In the genomic region with DNA sequence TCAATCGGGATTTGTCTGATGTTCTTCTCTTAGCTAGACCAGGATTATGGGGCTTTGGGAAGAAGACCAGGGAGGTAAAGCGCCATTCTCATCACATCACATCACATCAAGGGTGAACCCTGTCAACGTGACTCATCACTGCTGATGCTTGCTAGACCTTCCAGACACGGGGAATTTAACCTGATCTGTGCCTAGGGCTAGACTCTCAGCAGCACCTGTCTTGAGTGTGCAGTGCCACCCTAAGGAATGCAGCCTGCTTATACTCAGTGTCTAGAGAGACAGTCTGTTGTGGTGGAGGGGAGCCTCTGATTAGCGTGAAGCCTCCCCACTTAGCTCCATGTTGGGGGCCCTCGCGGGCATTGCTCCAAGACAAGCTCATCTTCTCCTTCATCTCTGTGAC, we compare ENCODE assay signal across 21 cellular contexts.
DNase-seq lines count a peak whose midpoint lies in the region; ATAC-seq, FAIRE-seq and TF ChIP-seq lines count a peak whose summit lies in the region.
"Had no signal": no experiment of that assay in that cellular context is flagged by ENCODE, and none has a peak within 500 bp of the region (broad histone marks: within the 10 kb centered on the region; RNA-seq: fewer than 3 reads in every experiment).

No MANE protein-coding gene starts in this region.

- CTCF ChIA-PET in mammary epithelial cell (lab: Charles Lee; ENCODE audit: low non-redundant PET), result no interaction called here

- H4K20me1 ChIP-seq in mammary epithelial cell (ENCODE audit: insufficient read depth, low read length), result no peaks in the 10 kb centered on the region
- H4K20me1 ChIP-seq in neural progenitor cell (ENCODE audit: low read depth), result no peaks in the 10 kb centered on the region
- no peaks in the 10 kb centered on the region for H4K20me1 ChIP-seq in smooth muscle cell (ENCODE audit: low read depth)

- no TSS peak for BruUV-seq in mammary epithelial cell (replicated peaks; lab: Mats Ljungman, UMichigan)

- no peak overlapping the region for H3K4me3 ChIP-seq in mammary epithelial cell (replicated peaks in 1 of 3; ENCODE audit: insufficient read depth in 1 of 3, low read depth in 2 of 3, low read length in 3 of 3)
- no peak overlapping the region for H3K4me3 ChIP-seq in neural progenitor cell
- H3K4me3 ChIP-seq in smooth muscle cell, result no peak overlapping the region

- no peaks in the 10 kb centered on the region for H3K79me2 ChIP-seq in mammary epithelial cell (ENCODE audit: insufficient read depth, low read length)
- no peaks in the 10 kb centered on the region for H3K79me2 ChIP-seq in neural progenitor cell (ENCODE audit: low read depth)
- no peaks in the 10 kb centered on the region for H3K79me2 ChIP-seq in smooth muscle cell (ENCODE audit: low read depth)

- H3K27me3 ChIP-seq in mammary epithelial cell (ENCODE audit: insufficient read depth, low read length) (no peaks in the 10 kb centered on the region), foreskin keratinocyte (no peaks in the 10 kb centered on the region), neural progenitor cell (no peaks in the 10 kb centered on the region), smooth muscle cell (ENCODE audit: low read depth) (no peaks in the 10 kb centered on the region)

- peaks cover 3% of the 10 kb centered on the region for H3K27me3 Mint-ChIP-seq in neural progenitor cell (ENCODE audit: insufficient read depth, low read depth)

- WGBS in mammary epithelial cell (ENCODE audit: low coverage, missing lambda C conversion rate), result 70% methylated on average over 7 of the region's 7 CpGs
- 77% methylated on average over 7 of the region's 7 CpGs for WGBS in smooth muscle cell (ENCODE audit: low lambda C conversion rate)

- intact Hi-C loops in mammary epithelial cell (cut with micrococcal nuclease), result loop anchor here (10.0 kb wide), 1 partner anchor 699 kb away; a partner anchor contains a TSS

- FAIRE-seq in HTR-8/SVneo (lab: Jason Lieb, UNC), result peak; percentile 60
- FAIRE-seq: A204.1, GM12892, GM19239, H54 had no signal

- peaks cover 1% of the 10 kb centered on the region for H3K9me3 Mint-ChIP-seq in neural progenitor cell
- H3K9me3 Mint-ChIP-seq: CD4-positive, alpha-beta T cell had no signal

- H3K27ac ChIP-seq in mammary epithelial cell (ENCODE audit: insufficient read depth, low read depth, low read length) (no peak overlapping the region), foreskin keratinocyte (no peak overlapping the region), neural progenitor cell (no peak overlapping the region), smooth muscle cell (ENCODE audit: low read depth) (no peak overlapping the region)
- H3K27ac ChIP-seq: HL-60 had no signal

- H3K36me3 ChIP-seq in mammary epithelial cell (ENCODE audit: insufficient read depth, low read length) (no peaks in the 10 kb centered on the region), neural progenitor cell (no peaks in the 10 kb centered on the region), smooth muscle cell (ENCODE audit: low read depth) (no peaks in the 10 kb centered on the region)

- no peak overlapping the region for H2AFZ ChIP-seq in mammary epithelial cell (ENCODE audit: low read depth, low read length)
- no peak overlapping the region for H2AFZ ChIP-seq in neural progenitor cell (replicated peaks)
- H2AFZ ChIP-seq in smooth muscle cell (ENCODE audit: low read depth), result no peak overlapping the region

- peaks cover 28% of the 10 kb centered on the region for H3K4me1 Mint-ChIP-seq in neural progenitor cell
- H3K4me1 Mint-ChIP-seq: B cell had no signal

- H3K4me1 ChIP-seq in mammary epithelial cell (ENCODE audit: insufficient read depth, low read length), result no peaks in the 10 kb centered on the region
- peaks cover 3% of the 10 kb centered on the region for H3K4me1 ChIP-seq in foreskin keratinocyte
- H3K4me1 ChIP-seq in neural progenitor cell, result peaks cover 38% of the 10 kb centered on the region
- peaks cover 12% of the 10 kb centered on the region for H3K4me1 ChIP-seq in smooth muscle cell (ENCODE audit: low read depth)

- H3K9me3 ChIP-seq in mammary epithelial cell (replicated peaks; ENCODE audit: insufficient read depth, low read length) (peaks cover 12% of the 10 kb centered on the region), neural progenitor cell (ENCODE audit: low read depth) (no peaks in the 10 kb centered on the region), smooth muscle cell (replicated peaks; ENCODE audit: low read depth) (no peaks in the 10 kb centered on the region)

- dilution Hi-C loops in mammary epithelial cell (cut with HindIII; ENCODE audit: low sequenced_read_pairs), result no loop called here

- H3K36me3 Mint-ChIP-seq in neural progenitor cell, result peaks cover 7% of the 10 kb centered on the region

- ATAC-seq in foreskin keratinocyte, result peak; percentile 67
- no peak for ATAC-seq in HG02970 (IDR thresholded peaks at IDR 0.05; ENCODE audit: low FRiP score, unreplicated experiment)
- ATAC-seq: HCT116 had no signal

- H3F3A ChIP-seq in neural progenitor cell (ENCODE audit: low read depth), result peaks cover 19% of the 10 kb centered on the region
- H3F3A ChIP-seq in smooth muscle cell (ENCODE audit: low read depth), result no peaks in the 10 kb centered on the region

- peak overlapping the region; percentile 60 for H3K27ac Mint-ChIP-seq in neural progenitor cell
- H3K27ac Mint-ChIP-seq: B cell; CD4-positive, alpha-beta T cell had no signal

- in situ Hi-C loops in mammary epithelial cell (cut with MboI; ENCODE audit: low sequenced_read_pairs in 2 of 2), result no loop called here

- DNase-seq in HTR-8/SVneo (ENCODE audit: insufficient read length, low spot score) (no peak), mammary epithelial cell (peak; percentile 31), foreskin keratinocyte (peak; percentile 53 to 80), neural progenitor cell (ENCODE audit: low spot score) (no peak), NCI-H69 (lab: John Stamatoyannopoulos, UW) (no peak), smooth muscle cell (lab: John Stamatoyannopoulos, UW; ENCODE audit: unreplicated experiment) (no peak)
- no peak for DNase-seq in stimulated activated naive CD4-positive, alpha-beta T cell (lab: John Stamatoyannopoulos, UW)
- DNase-seq: C1 segment of cervical spinal cord; CD4-positive, alpha-beta T cell; DMS79 treated with DMSO at 0.1 percent for 48 hours; EL; GDM1; IMR-90 had no signal

- no peak overlapping the region for H3K4me3 Mint-ChIP-seq in neural progenitor cell
- H3K4me3 Mint-ChIP-seq: B cell; CD4-positive, alpha-beta T cell had no signal

- H3K4me2 ChIP-seq in mammary epithelial cell (ENCODE audit: insufficient read depth, low read depth, low read length) (no peak overlapping the region), neural progenitor cell (no peak overlapping the region), smooth muscle cell (no peak overlapping the region)

- TF ChIP-seq CTCF in mammary epithelial cell (conservative IDR thresholded peaks at IDR 0.05 in 1 of 2, IDR thresholded peaks at IDR 0.05 in 1 of 2; ENCODE audit: extremely low read depth in 1 of 2, insufficient read depth in 1 of 2, low read depth in 1 of 2, low read length in 2 of 2), result no peak
- TF ChIP-seq CTCF in foreskin keratinocyte (conservative IDR thresholded peaks at IDR 0.05), result no peak
- TF ChIP-seq CTCF in neural progenitor cell (IDR thresholded peaks at IDR 0.05), result no peak
- no peak for TF ChIP-seq CTCF in smooth muscle cell (IDR thresholded peaks at IDR 0.05; ENCODE audit: borderline replicate concordance, insufficient read depth, poor library complexity, severe bottlenecking)

- H3K9ac ChIP-seq in mammary epithelial cell (ENCODE audit: insufficient read depth, low read length), result no peak overlapping the region
- H3K9ac ChIP-seq in neural progenitor cell, result no peak overlapping the region
- no peak overlapping the region for H3K9ac ChIP-seq in smooth muscle cell (ENCODE audit: low read depth)

Comparison
In these comparisons a context has a peak if more than half of its experiments do, and no peak if none do; other contexts are left out.
1. DNase-seq: peak in mammary epithelial cell (single experiment) and foreskin keratinocyte (2 of 2); none in HTR-8/SVneo (single experiment), neural progenitor cell (single experiment), NCI-H69 (single experiment), stimulated activated naive CD4-positive, alpha-beta T cell (0 of 6) and smooth muscle cell (single experiment).